8 cellular contexts compared by ENCODE assay signal in the genomic region with DNA sequence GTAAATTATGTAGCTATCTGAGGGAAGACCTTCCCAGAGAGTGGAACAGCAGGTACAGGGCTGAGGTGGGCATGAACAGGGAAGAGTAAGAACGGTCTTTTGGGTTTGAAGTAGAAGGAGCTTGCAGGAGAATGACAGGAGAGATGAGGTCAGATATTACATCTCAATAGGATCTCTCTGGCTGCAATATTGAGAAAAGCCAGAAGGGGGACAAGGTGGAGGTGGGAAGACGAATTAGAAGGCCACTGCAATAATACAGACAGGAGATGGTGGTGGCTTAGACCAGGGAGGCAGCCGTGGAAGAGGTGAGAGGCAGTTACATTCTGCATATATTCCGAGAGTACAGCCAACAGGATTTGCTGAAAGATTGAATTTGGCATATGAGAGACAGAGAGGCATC.
DNase-seq lines count a peak whose midpoint lies in the region; ATAC-seq and TF ChIP-seq lines count a peak whose summit lies in the region.

No MANE protein-coding gene starts in this region.

- peaks cover 6% of the 10 kb centered on the region for H3K27me3 Mint-ChIP-seq in stimulated activated naive CD8-positive, alpha-beta T cell treated with anti-CD3 and anti-CD28 coated beads, Interleukin-15, amount 100 ng/mL, for 72 hours

- in situ Hi-C loops in SK-MEL-5 (cut with HindIII; ENCODE audit: low pct_unique_long_range_greater_than_20kb, low sequenced_read_pairs): no loop called here

- H3K36me3 ChIP-seq in BE2C (no peaks in the 10 kb centered on the region), neural cell (ENCODE audit: insufficient read depth, low read length) (no peaks in the 10 kb centered on the region)

- ATAC-seq in GM18867 (IDR thresholded peaks at IDR 0.05; ENCODE audit: unreplicated experiment) (peak; percentile 94), HG03175 (IDR thresholded peaks at IDR 0.05; ENCODE audit: unreplicated experiment) (peak; percentile 90), HG03108 (IDR thresholded peaks at IDR 0.05; ENCODE audit: unreplicated experiment) (no peak)
- ATAC-seq in stimulated activated naive CD8-positive, alpha-beta T cell treated with anti-CD3 and anti-CD28 coated beads, Interleukin-15, amount 100 ng/mL, for 72 hours: no peak

- H3K9me2 ChIP-seq in neural cell (ENCODE audit: insufficient read depth, low read length): no peaks in the 10 kb centered on the region

- no peak for TF ChIP-seq EP300 in neural cell (conservative IDR thresholded peaks at IDR 0.05; ENCODE audit: poor library complexity, severe bottlenecking)

- no peaks in the 10 kb centered on the region for H3K79me2 ChIP-seq in neural cell (replicated peaks; ENCODE audit: insufficient read depth, low read length)

- H3K4me3 ChIP-seq in BE2C (ENCODE audit: low read depth, low read length) (no peak overlapping the region), neural cell (ENCODE audit: low read length) (no peak overlapping the region)

- H3K27me3 ChIP-seq in BE2C (no peaks in the 10 kb centered on the region), neural cell (ENCODE audit: insufficient read depth, low read depth, low read length) (no peaks in the 10 kb centered on the region)

- H3K9ac ChIP-seq in neural cell (ENCODE audit: low read length): no peak overlapping the region

- H3K9me3 ChIP-seq in BE2C: no peaks in the 10 kb centered on the region
- no peaks in the 10 kb centered on the region for H3K9me3 ChIP-seq in neural cell (ENCODE audit: low read length)

- no peak overlapping the region for H2AFZ ChIP-seq in neural cell (ENCODE audit: low read depth, low read length)

- H4K20me1 ChIP-seq in neural cell (ENCODE audit: insufficient read depth): no peaks in the 10 kb centered on the region

- H3K9me3 Mint-ChIP-seq in stimulated activated naive CD8-positive, alpha-beta T cell treated with anti-CD3 and anti-CD28 coated beads, Interleukin-15, amount 100 ng/mL, for 72 hours: peaks cover 5 to 10% of the 10 kb centered on the region in 2 donors

- H3F3A ChIP-seq in neural cell (ENCODE audit: insufficient read depth, low read length, poor library complexity, severe bottlenecking): no peaks in the 10 kb centered on the region

- no peaks in the 10 kb centered on the region for H3K4me1 ChIP-seq in BE2C

- H3K27ac ChIP-seq in neural cell (ENCODE audit: low read length): no peak overlapping the region

- peak; percentile 30 for TF ChIP-seq CTCF in BE2C (IDR thresholded peaks at IDR 0.05; ENCODE audit: low read depth, low read length)
- TF ChIP-seq CTCF in neural cell (IDR thresholded peaks at IDR 0.05; ENCODE audit: poor library complexity, severe bottlenecking): peak; percentile 21

- H3K4me1 Mint-ChIP-seq in stimulated activated naive CD8-positive, alpha-beta T cell treated with anti-CD3 and anti-CD28 coated beads, Interleukin-15, amount 100 ng/mL, for 72 hours: no peaks in the 10 kb centered on the region

- H3K4me3 Mint-ChIP-seq in stimulated activated naive CD8-positive, alpha-beta T cell treated with anti-CD3 and anti-CD28 coated beads, Interleukin-15, amount 100 ng/mL, for 72 hours: no peak overlapping the region

- DNase-seq in BE2C: peak; percentile 14
- peak; percentile 74 for DNase-seq in SK-MEL-5 (ENCODE audit: low read depth, low spot score)
- no peak for DNase-seq in stimulated activated naive CD8-positive, alpha-beta T cell treated with anti-CD3 and anti-CD28 coated beads, Interleukin-15, amount 100 ng/mL, for 72 hours
- no peak for DNase-seq in HuH-7.5 (ENCODE audit: low spot score)

- H3K27ac Mint-ChIP-seq in stimulated activated naive CD8-positive, alpha-beta T cell treated with anti-CD3 and anti-CD28 coated beads, Interleukin-15, amount 100 ng/mL, for 72 hours: no peak overlapping the region

- H3K4me2 ChIP-seq in neural cell (ENCODE audit: low read length): no peak overlapping the region

- TF ChIP-seq RAD21 in neural cell (conservative IDR thresholded peaks at IDR 0.05): no peak

TF ChIP-seq in neural cell, 6 proteins besides CTCF, POLR2A, EP300 and RAD21:
- TF ChIP-seq POLR2AphosphoS5 (IDR thresholded peaks at IDR 0.05): no peak
- TF ChIP-seq SMC3 (conservative IDR thresholded peaks at IDR 0.05; ENCODE audit: poor library complexity): no peak
TF ChIP-seq in neural cell: peak in this region for 0.

Comparison
In these comparisons a context has a peak if more than half of its experiments do, and no peak if none do; other contexts are left out.
1. DNase-seq: peak in BE2C (single experiment) and SK-MEL-5 (single experiment); none in stimulated activated naive CD8-positive, alpha-beta T cell treated with anti-CD3 and anti-CD28 coated beads, Interleukin-15, amount 100 ng/mL, for 72 hours (0 of 2) and HuH-7.5 (single experiment).
2. ATAC-seq: peak in GM18867 (single experiment) and HG03175 (single experiment); none in stimulated activated naive CD8-positive, alpha-beta T cell treated with anti-CD3 and anti-CD28 coated beads, Interleukin-15, amount 100 ng/mL, for 72 hours (single experiment) and HG03108 (single experiment).